In genomic region chrY:19075471-19076253, GRCh38 we compare ENCODE assay signal across 8 cellular contexts.
DNase-seq lines count a peak whose midpoint lies in the region; ATAC-seq, FAIRE-seq and TF ChIP-seq lines count a peak whose summit lies in the region.

No MANE protein-coding gene starts in this region.

- H3K27me3 ChIP-seq in liver (ENCODE audit: control insufficient read depth in 4 of 4, insufficient read depth in 4 of 4, low read length in 3 of 4) (no peaks in the 10 kb centered on the region), dorsolateral prefrontal cortex (no peaks in the 10 kb centered on the region)

- ATAC-seq in A549 (peak; percentile 99), GM21619 (IDR thresholded peaks at IDR 0.05; ENCODE audit: unreplicated experiment) (no peak)

- H3K36me3 Mint-ChIP-seq in activated naive CD8-positive, alpha-beta T cell treated with anti-CD3 and anti-CD28 coated beads for 36 hours: peaks cover 11% of the 10 kb centered on the region

- no peak for TF ChIP-seq EP300 in A549 (IDR thresholded peaks at IDR 0.05)

- TF ChIP-seq CTCF in A549 (IDR thresholded peaks at IDR 0.05) (no peak), liver (IDR thresholded peaks at IDR 0.05; ENCODE audit: low read depth, low read length, missing input control) (no peak), dorsolateral prefrontal cortex (IDR thresholded peaks at IDR 0.05 in 54 of 56, conservative IDR thresholded peaks at IDR 0.05 in 2 of 56; ENCODE audit: low read depth in 1 of 56, partially characterized antibody in 56 of 56) (no peak)

- H3K9me3 ChIP-seq in A549: no peaks in the 10 kb centered on the region
- H3K9me3 ChIP-seq in liver (ENCODE audit: control insufficient read depth in 4 of 4, low read length in 3 of 4): no peaks in the 10 kb centered on the region

- peak overlapping the region; percentile 89 for H3K27ac Mint-ChIP-seq in activated naive CD8-positive, alpha-beta T cell treated with anti-CD3 and anti-CD28 coated beads for 36 hours

- POLR2A ChIA-PET in A549 (lab: Yijun Ruan, JAX): no interaction called here

- no peaks in the 10 kb centered on the region for H3K36me3 ChIP-seq in liver (ENCODE audit: control insufficient read depth in 4 of 4, insufficient read depth in 3 of 4, low read depth in 1 of 4, low read length in 3 of 4)

- H3K4me1 ChIP-seq in A549 (no peaks in the 10 kb centered on the region), liver (ENCODE audit: control insufficient read depth in 4 of 4, insufficient read depth in 4 of 4, low read length in 3 of 4) (no peaks in the 10 kb centered on the region)

- H3K4me3 Mint-ChIP-seq in activated naive CD8-positive, alpha-beta T cell treated with anti-CD3 and anti-CD28 coated beads for 36 hours: peak overlapping the region; percentile 89

- peak overlapping the region; percentile 71 for H3K4me2 ChIP-seq in A549

- peaks cover 10% of the 10 kb centered on the region for H3K4me1 Mint-ChIP-seq in activated naive CD8-positive, alpha-beta T cell treated with anti-CD3 and anti-CD28 coated beads for 36 hours

- 23% methylated on average over 4 of the region's 28 CpGs for WGBS in A549 (ENCODE audit: missing lambda C conversion rate)
- WGBS in liver: 3% methylated on average over 28 of the region's 28 CpGs

- H3K9me3 Mint-ChIP-seq in activated naive CD8-positive, alpha-beta T cell treated with anti-CD3 and anti-CD28 coated beads for 36 hours: no peaks in the 10 kb centered on the region

- CTCF ChIA-PET in A549 (lab: Yijun Ruan, JAX): no interaction called here

- H3K27ac ChIP-seq in A549 (peak overlapping the region; percentile 78 to 90), liver (ENCODE audit: low read depth in 1 of 2, low read length in 2 of 2) (peak overlapping the region in 1 of 2 donors; percentile 12), dorsolateral prefrontal cortex (peak overlapping the region in 10 of 59 donors; percentile 43 to 87 (median 68))

- FAIRE-seq in A549 (lab: Jason Lieb, UNC): no peak

- intact Hi-C loops in dorsolateral prefrontal cortex (cut with DNase I): loop anchor here in 1 of 2 donors (5.0 kb wide), 1 partner anchor 73 kb away; no protein-coding TSS in a partner anchor

- peak overlapping the region in 1 of 2 donors; percentile 66 for H3K9ac ChIP-seq in liver (ENCODE audit: low read depth in 1 of 2, low read length in 2 of 2)

- peak; percentile 35 to 73 for DNase-seq in A549 (ENCODE audit: low read depth in 1 of 2, low spot score in 1 of 2)
- DNase-seq in HK-2 (ENCODE audit: unreplicated experiment): peak; percentile 3
- DNase-seq in activated naive CD8-positive, alpha-beta T cell treated with anti-CD3 and anti-CD28 coated beads for 36 hours: peak; percentile 58
- no peak for DNase-seq in NCI-H345 treated with DMSO at 0.1 percent for 48 hours (lab: John Stamatoyannopoulos, UW; ENCODE audit: unreplicated experiment)
- no peak for DNase-seq in dorsolateral prefrontal cortex
- DNase-seq in AML-193 (lab: John Stamatoyannopoulos, UW): no peak

- no peak for TF ChIP-seq POLR2A in A549 (IDR thresholded peaks at IDR 0.05; ENCODE audit: low read length)

- TF ChIP-seq RAD21 in A549 (conservative IDR thresholded peaks at IDR 0.05 in 1 of 2, IDR thresholded peaks at IDR 0.05 in 1 of 2) (no peak), liver (IDR thresholded peaks at IDR 0.05) (no peak)

- no peaks in the 10 kb centered on the region for H3K27me3 Mint-ChIP-seq in activated naive CD8-positive, alpha-beta T cell treated with anti-CD3 and anti-CD28 coated beads for 36 hours

- H3K4me3 ChIP-seq in A549 (peak overlapping the region; percentile 57), liver (ENCODE audit: low read depth in 1 of 3, low read length in 3 of 3) (peak overlapping the region in 2 of 3 donors; percentile 25 to 85), dorsolateral prefrontal cortex (peak overlapping the region in 12 of 59 donors; percentile 46 to 72 (median 64))

TF ChIP-seq in A549, 52 proteins besides CTCF, POLR2A, EP300 and RAD21:
- TF ChIP-seq EHMT2 (IDR thresholded peaks at IDR 0.05; ENCODE audit: low read depth) (no peak), CBX8 (IDR thresholded peaks at IDR 0.05) (no peak), PHF8 (IDR thresholded peaks at IDR 0.05; ENCODE audit: borderline replicate concordance, low read depth) (no peak), GATA3 (IDR thresholded peaks at IDR 0.05; ENCODE audit: borderline replicate concordance) (no peak), ELK1 (IDR thresholded peaks at IDR 0.05; ENCODE audit: low read depth, low read length) (no peak), TP53 (CRISPR knock-in tag; IDR thresholded peaks at IDR 0.05) (no peak), HOXB5 (CRISPR knock-in tag; IDR thresholded peaks at IDR 0.05) (no peak), ZSCAN20 (CRISPR knock-in tag; IDR thresholded peaks at IDR 0.05) (no peak), CHD2 (IDR thresholded peaks at IDR 0.05; ENCODE audit: low read length, partially characterized antibody) (no peak), MAX (IDR thresholded peaks at IDR 0.05) (no peak)

TF ChIP-seq in liver, 16 proteins besides CTCF, POLR2A, EP300 and RAD21:
- TF ChIP-seq TAF1 (conservative IDR thresholded peaks at IDR 0.05) (no peak), HNF4A (conservative IDR thresholded peaks at IDR 0.05) (no peak), EGR1 (IDR thresholded peaks at IDR 0.05; ENCODE audit: low read depth in 2 of 2) (no peak), HNF4G (IDR thresholded peaks at IDR 0.05) (no peak), FOXA1 (IDR thresholded peaks at IDR 0.05) (no peak), NR2F2 (IDR thresholded peaks at IDR 0.05) (no peak), SP1 (IDR thresholded peaks at IDR 0.05) (no peak), JUND (IDR thresholded peaks at IDR 0.05) (no peak)
- TF ChIP-seq, protein P1, sequence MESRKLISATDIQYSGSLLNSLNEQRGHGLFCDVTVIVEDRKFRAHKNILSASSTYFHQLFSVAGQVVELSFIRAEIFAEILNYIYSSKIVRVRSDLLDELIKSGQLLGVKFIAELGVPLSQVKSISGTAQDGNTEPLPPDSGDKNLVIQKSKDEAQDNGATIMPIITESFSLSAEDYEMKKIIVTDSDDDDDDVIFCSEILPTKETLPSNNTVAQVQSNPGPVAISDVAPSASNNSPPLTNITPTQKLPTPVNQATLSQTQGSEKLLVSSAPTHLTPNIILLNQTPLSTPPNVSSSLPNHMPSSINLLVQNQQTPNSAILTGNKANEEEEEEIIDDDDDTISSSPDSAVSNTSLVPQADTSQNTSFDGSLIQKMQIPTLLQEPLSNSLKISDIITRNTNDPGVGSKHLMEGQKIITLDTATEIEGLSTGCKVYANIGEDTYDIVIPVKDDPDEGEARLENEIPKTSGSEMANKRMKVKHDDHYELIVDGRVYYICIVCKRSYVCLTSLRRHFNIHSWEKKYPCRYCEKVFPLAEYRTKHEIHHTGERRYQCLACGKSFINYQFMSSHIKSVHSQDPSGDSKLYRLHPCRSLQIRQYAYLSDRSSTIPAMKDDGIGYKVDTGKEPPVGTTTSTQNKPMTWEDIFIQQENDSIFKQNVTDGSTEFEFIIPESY (IDR thresholded peaks at IDR 0.05): no peak
- TF ChIP-seq, protein P2, sequence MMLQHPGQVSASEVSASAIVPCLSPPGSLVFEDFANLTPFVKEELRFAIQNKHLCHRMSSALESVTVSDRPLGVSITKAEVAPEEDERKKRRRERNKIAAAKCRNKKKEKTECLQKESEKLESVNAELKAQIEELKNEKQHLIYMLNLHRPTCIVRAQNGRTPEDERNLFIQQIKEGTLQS (IDR thresholded peaks at IDR 0.05): no peak

Comparison
In these comparisons a context has a peak if more than half of its experiments do, and no peak if none do; other contexts are left out.
1. DNase-seq: peak in A549 (2 of 2), HK-2 (single experiment) and activated naive CD8-positive, alpha-beta T cell treated with anti-CD3 and anti-CD28 coated beads for 36 hours (single experiment); none in NCI-H345 treated with DMSO at 0.1 percent for 48 hours (single experiment), dorsolateral prefrontal cortex (0 of 10) and AML-193 (0 of 2).